1 cellular context compared by ENCODE assay signal in the genomic region with DNA sequence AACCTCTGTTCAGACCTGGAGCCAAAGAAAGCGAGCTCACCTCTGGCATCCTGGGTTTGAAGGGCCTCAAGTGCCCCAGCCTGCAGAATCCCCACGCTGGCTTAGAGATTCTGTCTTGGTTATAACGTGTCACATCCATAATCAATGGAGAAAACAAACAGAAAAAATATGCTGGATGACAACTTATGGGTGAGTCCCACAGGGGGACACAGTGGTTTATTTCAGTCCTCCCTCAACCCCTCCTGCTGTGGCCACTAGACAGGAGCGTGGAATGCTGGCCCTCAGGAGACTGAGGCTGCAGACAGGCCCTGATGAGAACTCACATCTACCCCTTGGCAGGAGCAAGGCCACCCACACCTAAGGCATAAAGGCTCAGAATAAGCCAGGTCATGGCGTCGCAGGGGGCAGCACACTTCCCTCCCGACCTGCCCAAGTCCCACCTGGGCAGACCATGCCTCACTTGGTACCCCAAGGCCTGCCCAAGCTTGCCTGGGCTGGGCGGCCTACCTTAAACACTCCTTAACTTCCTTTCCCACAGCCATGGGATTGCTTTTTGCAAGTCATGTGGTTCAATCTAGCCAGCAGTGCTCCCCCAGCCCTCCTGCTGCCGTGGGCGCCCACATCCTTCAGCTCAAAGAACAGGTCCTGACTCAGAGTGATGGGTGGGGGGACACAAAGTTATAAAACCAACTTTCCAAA.
TF ChIP-seq lines count a peak whose summit lies in the region.

No MANE protein-coding gene starts in this region.

TF ChIP-seq in HepG2, 621 proteins besides CTCF, POLR2A, EP300 and RAD21 (continued from another document and continues in another):
- TF ChIP-seq, protein P1, sequence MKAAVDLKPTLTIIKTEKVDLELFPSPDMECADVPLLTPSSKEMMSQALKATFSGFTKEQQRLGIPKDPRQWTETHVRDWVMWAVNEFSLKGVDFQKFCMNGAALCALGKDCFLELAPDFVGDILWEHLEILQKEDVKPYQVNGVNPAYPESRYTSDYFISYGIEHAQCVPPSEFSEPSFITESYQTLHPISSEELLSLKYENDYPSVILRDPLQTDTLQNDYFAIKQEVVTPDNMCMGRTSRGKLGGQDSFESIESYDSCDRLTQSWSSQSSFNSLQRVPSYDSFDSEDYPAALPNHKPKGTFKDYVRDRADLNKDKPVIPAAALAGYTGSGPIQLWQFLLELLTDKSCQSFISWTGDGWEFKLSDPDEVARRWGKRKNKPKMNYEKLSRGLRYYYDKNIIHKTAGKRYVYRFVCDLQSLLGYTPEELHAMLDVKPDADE (CRISPR knock-in tag; IDR thresholded peaks at IDR 0.05) = 0 out of 2 replicates have a peak, but pooled peaks have one; percentile 15
- no peak for TF ChIP-seq ZFYVE20 (CRISPR knock-in tag; IDR thresholded peaks at IDR 0.05; ENCODE audit: borderline replicate concordance, low read depth)
- no peak for TF ChIP-seq SATB2 (CRISPR knock-in tag; IDR thresholded peaks at IDR 0.05)
- no peak for TF ChIP-seq MXD4 (CRISPR knock-in tag; IDR thresholded peaks at IDR 0.05)
- TF ChIP-seq TSC22D2 (CRISPR knock-in tag; IDR thresholded peaks at IDR 0.05; ENCODE audit: borderline replicate concordance) = no peak
- TF ChIP-seq ZSCAN9 (CRISPR knock-in tag; IDR thresholded peaks at IDR 0.05; ENCODE audit: borderline replicate concordance) = no peak
- TF ChIP-seq ZBTB38 (CRISPR knock-in tag; IDR thresholded peaks at IDR 0.05) = no peak
- TF ChIP-seq, protein P2, sequence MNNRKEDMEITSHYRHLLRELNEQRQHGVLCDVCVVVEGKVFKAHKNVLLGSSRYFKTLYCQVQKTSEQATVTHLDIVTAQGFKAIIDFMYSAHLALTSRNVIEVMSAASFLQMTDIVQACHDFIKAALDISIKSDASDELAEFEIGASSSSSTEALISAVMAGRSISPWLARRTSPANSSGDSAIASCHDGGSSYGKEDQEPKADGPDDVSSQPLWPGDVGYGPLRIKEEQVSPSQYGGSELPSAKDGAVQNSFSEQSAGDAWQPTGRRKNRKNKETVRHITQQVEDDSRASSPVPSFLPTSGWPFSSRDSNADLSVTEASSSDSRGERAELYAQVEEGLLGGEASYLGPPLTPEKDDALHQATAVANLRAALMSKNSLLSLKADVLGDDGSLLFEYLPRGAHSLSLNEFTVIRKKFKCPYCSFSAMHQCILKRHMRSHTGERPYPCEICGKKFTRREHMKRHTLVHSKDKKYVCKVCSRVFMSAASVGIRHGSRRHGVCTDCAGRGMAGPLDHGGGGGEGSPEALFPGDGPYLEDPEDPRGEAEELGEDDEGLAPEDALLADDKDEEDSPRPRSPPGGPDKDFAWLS (CRISPR knock-in tag; IDR thresholded peaks at IDR 0.05; ENCODE audit: borderline replicate concordance) = no peak
- TF ChIP-seq HDAC1 (CRISPR knock-in tag; IDR thresholded peaks at IDR 0.05) = no peak
- TF ChIP-seq, protein P3, sequence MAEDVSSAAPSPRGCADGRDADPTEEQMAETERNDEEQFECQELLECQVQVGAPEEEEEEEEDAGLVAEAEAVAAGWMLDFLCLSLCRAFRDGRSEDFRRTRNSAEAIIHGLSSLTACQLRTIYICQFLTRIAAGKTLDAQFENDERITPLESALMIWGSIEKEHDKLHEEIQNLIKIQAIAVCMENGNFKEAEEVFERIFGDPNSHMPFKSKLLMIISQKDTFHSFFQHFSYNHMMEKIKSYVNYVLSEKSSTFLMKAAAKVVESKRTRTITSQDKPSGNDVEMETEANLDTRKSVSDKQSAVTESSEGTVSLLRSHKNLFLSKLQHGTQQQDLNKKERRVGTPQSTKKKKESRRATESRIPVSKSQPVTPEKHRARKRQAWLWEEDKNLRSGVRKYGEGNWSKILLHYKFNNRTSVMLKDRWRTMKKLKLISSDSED (CRISPR knock-in tag; IDR thresholded peaks at IDR 0.05) = no peak
- no peak for TF ChIP-seq ZNF543 (CRISPR knock-in tag; IDR thresholded peaks at IDR 0.05)
- TF ChIP-seq ZSCAN30 (CRISPR knock-in tag; IDR thresholded peaks at IDR 0.05) = no peak
- no peak for TF ChIP-seq ZNF225 (CRISPR knock-in tag; IDR thresholded peaks at IDR 0.05)
- no peak for TF ChIP-seq ZFP82 (CRISPR knock-in tag; IDR thresholded peaks at IDR 0.05; ENCODE audit: borderline replicate concordance)
- TF ChIP-seq ZNF251 (CRISPR knock-in tag; IDR thresholded peaks at IDR 0.05) = no peak
- TF ChIP-seq ATRX (CRISPR knock-in tag; IDR thresholded peaks at IDR 0.05; ENCODE audit: borderline replicate concordance) = no peak
- no peak for TF ChIP-seq THYN1 (CRISPR knock-in tag; IDR thresholded peaks at IDR 0.05; ENCODE audit: borderline replicate concordance, low read depth)
- TF ChIP-seq, protein P4, sequence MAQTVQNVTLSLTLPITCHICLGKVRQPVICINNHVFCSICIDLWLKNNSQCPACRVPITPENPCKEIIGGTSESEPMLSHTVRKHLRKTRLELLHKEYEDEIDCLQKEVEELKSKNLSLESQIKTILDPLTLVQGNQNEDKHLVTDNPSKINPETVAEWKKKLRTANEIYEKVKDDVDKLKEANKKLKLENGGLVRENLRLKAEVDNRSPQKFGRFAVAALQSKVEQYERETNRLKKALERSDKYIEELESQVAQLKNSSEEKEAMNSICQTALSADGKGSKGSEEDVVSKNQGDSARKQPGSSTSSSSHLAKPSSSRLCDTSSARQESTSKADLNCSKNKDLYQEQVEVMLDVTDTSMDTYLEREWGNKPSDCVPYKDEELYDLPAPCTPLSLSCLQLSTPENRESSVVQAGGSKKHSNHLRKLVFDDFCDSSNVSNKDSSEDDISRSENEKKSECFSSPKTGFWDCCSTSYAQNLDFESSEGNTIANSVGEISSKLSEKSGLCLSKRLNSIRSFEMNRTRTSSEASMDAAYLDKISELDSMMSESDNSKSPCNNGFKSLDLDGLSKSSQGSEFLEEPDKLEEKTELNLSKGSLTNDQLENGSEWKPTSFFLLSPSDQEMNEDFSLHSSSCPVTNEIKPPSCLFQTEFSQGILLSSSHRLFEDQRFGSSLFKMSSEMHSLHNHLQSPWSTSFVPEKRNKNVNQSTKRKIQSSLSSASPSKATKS (CRISPR knock-in tag; IDR thresholded peaks at IDR 0.05) = no peak
- TF ChIP-seq ZFP90 (CRISPR knock-in tag; IDR thresholded peaks at IDR 0.05; ENCODE audit: borderline replicate concordance) = no peak
- TF ChIP-seq MAFG (CRISPR knock-in tag; IDR thresholded peaks at IDR 0.05) = no peak
- no peak for TF ChIP-seq ZNF282 (IDR thresholded peaks at IDR 0.05; ENCODE audit: partially characterized antibody)
- TF ChIP-seq ZNF790 (CRISPR knock-in tag; IDR thresholded peaks at IDR 0.05; ENCODE audit: borderline replicate concordance) = no peak
- TF ChIP-seq NBN (conservative IDR thresholded peaks at IDR 0.05) = no peak
- no peak for TF ChIP-seq XRCC5 (optimal IDR thresholded peaks at IDR 0.05; ENCODE audit: low read length)
- no peak for TF ChIP-seq ZNF781 (CRISPR knock-in tag; IDR thresholded peaks at IDR 0.05; ENCODE audit: borderline replicate concordance, not compliant biosample characterization)
- no peak for TF ChIP-seq FOXM1 (CRISPR knock-in tag; IDR thresholded peaks at IDR 0.05)
- no peak for TF ChIP-seq NFIC (IDR thresholded peaks at IDR 0.05; ENCODE audit: low read length)
- TF ChIP-seq, protein P5, sequence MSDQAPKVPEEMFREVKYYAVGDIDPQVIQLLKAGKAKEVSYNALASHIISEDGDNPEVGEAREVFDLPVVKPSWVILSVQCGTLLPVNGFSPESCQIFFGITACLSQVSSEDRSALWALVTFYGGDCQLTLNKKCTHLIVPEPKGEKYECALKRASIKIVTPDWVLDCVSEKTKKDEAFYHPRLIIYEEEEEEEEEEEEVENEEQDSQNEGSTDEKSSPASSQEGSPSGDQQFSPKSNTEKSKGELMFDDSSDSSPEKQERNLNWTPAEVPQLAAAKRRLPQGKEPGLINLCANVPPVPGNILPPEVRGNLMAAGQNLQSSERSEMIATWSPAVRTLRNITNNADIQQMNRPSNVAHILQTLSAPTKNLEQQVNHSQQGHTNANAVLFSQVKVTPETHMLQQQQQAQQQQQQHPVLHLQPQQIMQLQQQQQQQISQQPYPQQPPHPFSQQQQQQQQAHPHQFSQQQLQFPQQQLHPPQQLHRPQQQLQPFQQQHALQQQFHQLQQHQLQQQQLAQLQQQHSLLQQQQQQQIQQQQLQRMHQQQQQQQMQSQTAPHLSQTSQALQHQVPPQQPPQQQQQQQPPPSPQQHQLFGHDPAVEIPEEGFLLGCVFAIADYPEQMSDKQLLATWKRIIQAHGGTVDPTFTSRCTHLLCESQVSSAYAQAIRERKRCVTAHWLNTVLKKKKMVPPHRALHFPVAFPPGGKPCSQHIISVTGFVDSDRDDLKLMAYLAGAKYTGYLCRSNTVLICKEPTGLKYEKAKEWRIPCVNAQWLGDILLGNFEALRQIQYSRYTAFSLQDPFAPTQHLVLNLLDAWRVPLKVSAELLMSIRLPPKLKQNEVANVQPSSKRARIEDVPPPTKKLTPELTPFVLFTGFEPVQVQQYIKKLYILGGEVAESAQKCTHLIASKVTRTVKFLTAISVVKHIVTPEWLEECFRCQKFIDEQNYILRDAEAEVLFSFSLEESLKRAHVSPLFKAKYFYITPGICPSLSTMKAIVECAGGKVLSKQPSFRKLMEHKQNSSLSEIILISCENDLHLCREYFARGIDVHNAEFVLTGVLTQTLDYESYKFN (CRISPR knock-in tag; conservative IDR thresholded peaks at IDR 0.05) = no peak
- no peak for TF ChIP-seq ZZZ3 (CRISPR knock-in tag; IDR thresholded peaks at IDR 0.05; ENCODE audit: borderline replicate concordance)
- TF ChIP-seq, protein P6, sequence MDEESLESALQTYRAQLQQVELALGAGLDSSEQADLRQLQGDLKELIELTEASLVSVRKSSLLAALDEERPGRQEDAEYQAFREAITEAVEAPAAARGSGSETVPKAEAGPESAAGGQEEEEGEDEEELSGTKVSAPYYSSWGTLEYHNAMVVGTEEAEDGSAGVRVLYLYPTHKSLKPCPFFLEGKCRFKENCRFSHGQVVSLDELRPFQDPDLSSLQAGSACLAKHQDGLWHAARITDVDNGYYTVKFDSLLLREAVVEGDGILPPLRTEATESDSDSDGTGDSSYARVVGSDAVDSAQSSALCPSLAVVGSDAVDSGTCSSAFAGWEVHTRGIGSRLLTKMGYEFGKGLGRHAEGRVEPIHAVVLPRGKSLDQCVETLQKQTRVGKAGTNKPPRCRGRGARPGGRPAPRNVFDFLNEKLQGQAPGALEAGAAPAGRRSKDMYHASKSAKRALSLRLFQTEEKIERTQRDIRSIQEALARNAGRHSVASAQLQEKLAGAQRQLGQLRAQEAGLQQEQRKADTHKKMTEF (CRISPR knock-in tag; IDR thresholded peaks at IDR 0.05) = peak; percentile 19; the same call in 1 of the 2 replicates
- TF ChIP-seq, protein P7, sequence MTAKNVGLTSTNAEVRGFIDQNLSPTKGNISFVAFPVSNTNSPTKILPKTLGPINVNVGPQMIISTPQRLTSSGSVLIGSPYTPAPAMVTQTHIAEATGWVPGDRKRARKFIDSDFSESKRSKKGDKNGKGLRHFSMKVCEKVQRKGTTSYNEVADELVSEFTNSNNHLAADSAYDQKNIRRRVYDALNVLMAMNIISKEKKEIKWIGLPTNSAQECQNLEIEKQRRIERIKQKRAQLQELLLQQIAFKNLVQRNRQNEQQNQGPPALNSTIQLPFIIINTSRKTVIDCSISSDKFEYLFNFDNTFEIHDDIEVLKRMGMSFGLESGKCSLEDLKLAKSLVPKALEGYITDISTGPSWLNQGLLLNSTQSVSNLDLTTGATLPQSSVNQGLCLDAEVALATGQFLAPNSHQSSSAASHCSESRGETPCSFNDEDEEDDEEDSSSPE (CRISPR knock-in tag; IDR thresholded peaks at IDR 0.05) = no peak
- TF ChIP-seq ZNF136 (CRISPR knock-in tag; IDR thresholded peaks at IDR 0.05; ENCODE audit: low read depth) = no peak
- TF ChIP-seq ZNF720 (CRISPR knock-in tag; IDR thresholded peaks at IDR 0.05) = no peak
- TF ChIP-seq MLLT10 (CRISPR knock-in tag; IDR thresholded peaks at IDR 0.05) = no peak
- TF ChIP-seq, protein P8, sequence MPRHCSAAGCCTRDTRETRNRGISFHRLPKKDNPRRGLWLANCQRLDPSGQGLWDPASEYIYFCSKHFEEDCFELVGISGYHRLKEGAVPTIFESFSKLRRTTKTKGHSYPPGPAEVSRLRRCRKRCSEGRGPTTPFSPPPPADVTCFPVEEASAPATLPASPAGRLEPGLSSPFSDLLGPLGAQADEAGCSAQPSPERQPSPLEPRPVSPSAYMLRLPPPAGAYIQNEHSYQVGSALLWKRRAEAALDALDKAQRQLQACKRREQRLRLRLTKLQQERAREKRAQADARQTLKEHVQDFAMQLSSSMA (CRISPR knock-in tag; IDR thresholded peaks at IDR 0.05) = no peak
- TF ChIP-seq ZNF451 (CRISPR knock-in tag; IDR thresholded peaks at IDR 0.05) = no peak
- no peak for TF ChIP-seq ZNF234 (CRISPR knock-in tag; conservative IDR thresholded peaks at IDR 0.05)
- no peak for TF ChIP-seq ZFP36L2 (CRISPR knock-in tag; IDR thresholded peaks at IDR 0.05)
- TF ChIP-seq, protein P9, sequence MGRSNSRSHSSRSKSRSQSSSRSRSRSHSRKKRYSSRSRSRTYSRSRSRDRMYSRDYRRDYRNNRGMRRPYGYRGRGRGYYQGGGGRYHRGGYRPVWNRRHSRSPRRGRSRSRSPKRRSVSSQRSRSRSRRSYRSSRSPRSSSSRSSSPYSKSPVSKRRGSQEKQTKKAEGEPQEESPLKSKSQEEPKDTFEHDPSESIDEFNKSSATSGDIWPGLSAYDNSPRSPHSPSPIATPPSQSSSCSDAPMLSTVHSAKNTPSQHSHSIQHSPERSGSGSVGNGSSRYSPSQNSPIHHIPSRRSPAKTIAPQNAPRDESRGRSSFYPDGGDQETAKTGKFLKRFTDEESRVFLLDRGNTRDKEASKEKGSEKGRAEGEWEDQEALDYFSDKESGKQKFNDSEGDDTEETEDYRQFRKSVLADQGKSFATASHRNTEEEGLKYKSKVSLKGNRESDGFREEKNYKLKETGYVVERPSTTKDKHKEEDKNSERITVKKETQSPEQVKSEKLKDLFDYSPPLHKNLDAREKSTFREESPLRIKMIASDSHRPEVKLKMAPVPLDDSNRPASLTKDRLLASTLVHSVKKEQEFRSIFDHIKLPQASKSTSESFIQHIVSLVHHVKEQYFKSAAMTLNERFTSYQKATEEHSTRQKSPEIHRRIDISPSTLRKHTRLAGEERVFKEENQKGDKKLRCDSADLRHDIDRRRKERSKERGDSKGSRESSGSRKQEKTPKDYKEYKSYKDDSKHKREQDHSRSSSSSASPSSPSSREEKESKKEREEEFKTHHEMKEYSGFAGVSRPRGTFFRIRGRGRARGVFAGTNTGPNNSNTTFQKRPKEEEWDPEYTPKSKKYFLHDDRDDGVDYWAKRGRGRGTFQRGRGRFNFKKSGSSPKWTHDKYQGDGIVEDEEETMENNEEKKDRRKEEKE (IDR thresholded peaks at IDR 0.05) = no peak
- TF ChIP-seq CEBPG (CRISPR knock-in tag; IDR thresholded peaks at IDR 0.05) = no peak
- TF ChIP-seq KLF15 (CRISPR knock-in tag; IDR thresholded peaks at IDR 0.05; ENCODE audit: borderline replicate concordance) = no peak
- TF ChIP-seq, protein P10, sequence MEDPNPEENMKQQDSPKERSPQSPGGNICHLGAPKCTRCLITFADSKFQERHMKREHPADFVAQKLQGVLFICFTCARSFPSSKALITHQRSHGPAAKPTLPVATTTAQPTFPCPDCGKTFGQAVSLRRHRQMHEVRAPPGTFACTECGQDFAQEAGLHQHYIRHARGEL (CRISPR knock-in tag; IDR thresholded peaks at IDR 0.05) = no peak
- no peak for TF ChIP-seq ZFP36 (IDR thresholded peaks at IDR 0.05; ENCODE audit: borderline replicate concordance, low read depth, low read length, partially characterized antibody)
- no peak for TF ChIP-seq MYC (CRISPR knock-in tag; IDR thresholded peaks at IDR 0.05; ENCODE audit: borderline replicate concordance)
- no peak for TF ChIP-seq SYNCRIP (IDR thresholded peaks at IDR 0.05; ENCODE audit: insufficient read depth, low read depth, low read length)
- no peak for TF ChIP-seq ZNF678 (CRISPR knock-in tag; IDR thresholded peaks at IDR 0.05)
- TF ChIP-seq HNRNPLL (IDR thresholded peaks at IDR 0.05; ENCODE audit: low read depth, low read length, poor library complexity, severe bottlenecking) = no peak
- TF ChIP-seq PCBP2 (optimal IDR thresholded peaks at IDR 0.05; ENCODE audit: low read depth, low read length, poor library complexity, severe bottlenecking) = no peak
- TF ChIP-seq FOXK2 (IDR thresholded peaks at IDR 0.05) = no peak
- no peak for TF ChIP-seq NR2F2 (IDR thresholded peaks at IDR 0.05; ENCODE audit: borderline replicate concordance, low read depth)
